In the genomic region with DNA sequence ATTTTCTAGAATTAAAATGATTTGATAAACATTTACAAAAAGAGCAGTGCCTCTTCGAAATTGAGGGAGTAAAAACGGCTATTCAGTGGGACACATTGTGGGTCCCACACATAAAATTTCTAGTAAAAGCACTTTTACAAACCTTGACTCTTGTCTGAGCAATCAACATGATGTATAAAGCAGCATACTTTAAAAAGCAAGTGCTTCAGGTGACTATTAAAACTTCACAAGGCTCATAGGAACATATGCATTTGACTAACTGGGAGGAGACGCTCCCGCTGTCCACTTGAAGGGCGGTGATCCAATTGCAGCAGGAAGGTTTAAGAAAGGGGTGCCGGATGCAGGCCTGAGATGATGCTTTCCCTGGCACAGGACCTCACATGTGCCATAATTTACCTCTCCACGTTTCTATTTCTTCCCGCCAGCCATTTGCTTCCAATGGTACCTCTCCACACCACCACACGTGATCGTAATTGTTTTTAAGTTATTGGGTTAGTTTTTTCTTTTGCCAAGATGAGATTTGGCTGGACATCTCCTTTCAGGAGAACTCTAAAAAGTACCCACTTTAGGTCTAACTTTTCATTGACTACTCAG, we compare ENCODE assay signal across 8 cellular contexts. TPM values are rescaled to one million over a fixed set of nuclear protein-coding genes. Genes with fewer than 3 reads are reported as not detected.
A peak's percentile ranks its signal among the peaks of the same experiment; 100 is the strongest.
DNase-seq lines count a peak whose midpoint lies in the region; ATAC-seq, FAIRE-seq and TF ChIP-seq lines count a peak whose summit lies in the region.

No MANE protein-coding gene starts in this region.

- no peak overlapping the region for H3K27ac ChIP-seq in WERI-Rb-1
- no peak overlapping the region for H3K27ac ChIP-seq in iPS DF 6.9 (ENCODE audit: low read length)

- DNase-seq in activated CD4-positive, alpha-beta T cell treated with anti-CD3 and anti-CD28 coated beads, Interleukin-2, amount 10 ng/mL, durations not matched to agents 7 days and 5 days: no peak
- no peak for DNase-seq in activated CD4-positive, alpha-beta T cell treated with anti-CD3 and anti-CD28 coated beads for 4 hours
- DNase-seq in WERI-Rb-1: no peak
- DNase-seq in iPS DF 6.9 (ENCODE audit: low read depth, low spot score): no peak
- DNase-seq in stimulated activated naive B cell treated with anti-CD40 and anti-IgM and Interleukin-4, amounts not matched to agents 10 μg/mL and 1 μg/mL and 100 μg/mL, for 72 hours: no peak
- DNase-seq in RCC 7860 (ENCODE audit: low spot score): no peak
- DNase-seq in HuH-7 (ENCODE audit: low spot score): no peak
- DNase-seq in NCI-H1436 (lab: John Stamatoyannopoulos, UW): no peak

- no peaks in the 10 kb centered on the region for H3K27me3 ChIP-seq in WERI-Rb-1 (ENCODE audit: insufficient read depth, low read depth, severe bottlenecking)
- H3K27me3 ChIP-seq in iPS DF 6.9 (ENCODE audit: control insufficient read depth, insufficient read depth, low read length): peaks cover 7% of the 10 kb centered on the region; the same call in 1 of the 2 replicates

- H3K27ac Mint-ChIP-seq in activated CD4-positive, alpha-beta T cell treated with anti-CD3 and anti-CD28 coated beads, Interleukin-2, amount 10 ng/mL, durations not matched to agents 7 days and 5 days: no peak overlapping the region
- no peak overlapping the region for H3K27ac Mint-ChIP-seq in stimulated activated naive B cell treated with anti-CD40 and anti-IgM and Interleukin-4, amounts not matched to agents 10 μg/mL and 1 μg/mL and 100 μg/mL, for 72 hours

- peaks cover 68% of the 10 kb centered on the region for H3K27me3 Mint-ChIP-seq in activated CD4-positive, alpha-beta T cell treated with anti-CD3 and anti-CD28 coated beads, Interleukin-2, amount 10 ng/mL, durations not matched to agents 7 days and 5 days
- H3K27me3 Mint-ChIP-seq in stimulated activated naive B cell treated with anti-CD40 and anti-IgM and Interleukin-4, amounts not matched to agents 10 μg/mL and 1 μg/mL and 100 μg/mL, for 72 hours: peaks cover 36 to 59% of the 10 kb centered on the region in 2 donors

- WGBS in iPS DF 6.9 (ENCODE audit: insufficient coverage, insufficient read length): no CpG with 5 or more reads among the region's 10 CpGs

- no peak for ATAC-seq in stimulated activated naive B cell treated with anti-CD40 and anti-IgM and Interleukin-4, amounts not matched to agents 10 μg/mL and 1 μg/mL and 100 μg/mL, for 72 hours (replicated peaks)

- H3K9me3 ChIP-seq in WERI-Rb-1 (ENCODE audit: severe bottlenecking) (no peaks in the 10 kb centered on the region), iPS DF 6.9 (ENCODE audit: control insufficient read depth, insufficient read depth, low read length) (no peaks in the 10 kb centered on the region)

- FAIRE-seq in RCC 7860 (lab: Jason Lieb, UNC): no peak

- peak overlapping the region; percentile 64 for H3K4me3 ChIP-seq in WERI-Rb-1 (ENCODE audit: low read depth, low read length)
- peak overlapping the region; percentile 77; the same call in 1 of the 2 replicates for H3K4me3 ChIP-seq in iPS DF 6.9 (ENCODE audit: low read length)

- H3K4me1 Mint-ChIP-seq in activated CD4-positive, alpha-beta T cell treated with anti-CD3 and anti-CD28 coated beads, Interleukin-2, amount 10 ng/mL, durations not matched to agents 7 days and 5 days: peaks cover 10% of the 10 kb centered on the region
- peaks cover 7 to 24% of the 10 kb centered on the region in 2 donors for H3K4me1 Mint-ChIP-seq in stimulated activated naive B cell treated with anti-CD40 and anti-IgM and Interleukin-4, amounts not matched to agents 10 μg/mL and 1 μg/mL and 100 μg/mL, for 72 hours

- POLR2A ChIA-PET in activated CD4-positive, alpha-beta T cell treated with anti-CD3 and anti-CD28 coated beads, Interleukin-2, amount 10 ng/mL, durations not matched to agents 7 days and 5 days (lab: Charles Lee): no interaction called here

- H3K36me3 ChIP-seq in WERI-Rb-1 (no peaks in the 10 kb centered on the region), iPS DF 6.9 (ENCODE audit: control insufficient read depth, insufficient read depth, low read length) (no peaks in the 10 kb centered on the region)

- no peaks in the 10 kb centered on the region for H3K4me1 ChIP-seq in iPS DF 6.9 (ENCODE audit: control insufficient read depth, insufficient read depth, low read length)

- no peak for TF ChIP-seq CTCF in WERI-Rb-1 (IDR thresholded peaks at IDR 0.05; ENCODE audit: low read depth, low read length)

- CTCF ChIA-PET in activated CD4-positive, alpha-beta T cell treated with anti-CD3 and anti-CD28 coated beads, Interleukin-2, amount 10 ng/mL, durations not matched to agents 7 days and 5 days (lab: Charles Lee): no interaction called here

- H3K36me3 Mint-ChIP-seq in activated CD4-positive, alpha-beta T cell treated with anti-CD3 and anti-CD28 coated beads, Interleukin-2, amount 10 ng/mL, durations not matched to agents 7 days and 5 days (ENCODE audit: low read depth): no peaks in the 10 kb centered on the region
- no peaks in the 10 kb centered on the region for H3K36me3 Mint-ChIP-seq in stimulated activated naive B cell treated with anti-CD40 and anti-IgM and Interleukin-4, amounts not matched to agents 10 μg/mL and 1 μg/mL and 100 μg/mL, for 72 hours

- peak overlapping the region; percentile 24 for H3K4me3 Mint-ChIP-seq in activated CD4-positive, alpha-beta T cell treated with anti-CD3 and anti-CD28 coated beads, Interleukin-2, amount 10 ng/mL, durations not matched to agents 7 days and 5 days
- H3K4me3 Mint-ChIP-seq in stimulated activated naive B cell treated with anti-CD40 and anti-IgM and Interleukin-4, amounts not matched to agents 10 μg/mL and 1 μg/mL and 100 μg/mL, for 72 hours: peak overlapping the region; percentile 56 to 82

- H3K9me3 Mint-ChIP-seq in activated CD4-positive, alpha-beta T cell treated with anti-CD3 and anti-CD28 coated beads, Interleukin-2, amount 10 ng/mL, durations not matched to agents 7 days and 5 days: no peaks in the 10 kb centered on the region
- no peaks in the 10 kb centered on the region for H3K9me3 Mint-ChIP-seq in stimulated activated naive B cell treated with anti-CD40 and anti-IgM and Interleukin-4, amounts not matched to agents 10 μg/mL and 1 μg/mL and 100 μg/mL, for 72 hours

RNA-seq across cellular contexts. Expression of gene MCTP1, which starts 1.8 kb away (rescaled TPM):
- total RNA-seq in activated CD4-positive, alpha-beta T cell treated with anti-CD3 and anti-CD28 coated beads, Interleukin-2, amount 10 ng/mL, durations not matched to agents 7 days and 5 days: under 1 TPM in 1 of 2 experiments, not detected in 1; 0.08 TPM
